In genomic region chr10:593901-594457, GRCh38 we compare ENCODE assay signal across 16 cellular contexts.
DNase-seq lines count a peak whose midpoint lies in the region; ATAC-seq, FAIRE-seq and TF ChIP-seq lines count a peak whose summit lies in the region.
"Had no signal": no experiment of that assay in that cellular context is flagged by ENCODE, and none has a peak within 500 bp of the region (broad histone marks: within the 10 kb centered on the region; RNA-seq: fewer than 3 reads in every experiment).

No MANE protein-coding gene starts in this region.

- H3K27ac ChIP-seq in ascending aorta (peak overlapping the region; percentile 66 to 70), pancreas (peak overlapping the region in 3 of 4 donors; percentile 17 to 41 (median 19)), foreskin keratinocyte (no peak overlapping the region)
- H3K27ac ChIP-seq: lower lobe of right lung had no signal

- DNase-seq in HTR-8/SVneo (ENCODE audit: insufficient read length, low spot score) (no peak), ascending aorta (ENCODE audit: low spot score in 2 of 2) (peak in 1 of 2 donors; percentile 77), left cardiac atrium (peak; percentile 77), pancreas (peak in 3 of 6 donors; percentile 49 to 60 (median 55)), GM03348 (ENCODE audit: low spot score) (no peak), foreskin keratinocyte (no peak)
- DNase-seq: activated naive CD4-positive, alpha-beta T cell treated with anti-CD3 and anti-CD28 coated beads for 36 hours; lower lobe of right lung; NCI-H1417; NCI-H446 treated with DMSO at 0.1 percent for 48 hours; stimulated activated CD4-positive, alpha-beta T cell treated with anti-CD3 and anti-CD28 coated beads, Interleukin-15, amount 100 ng/mL, for 24 hours had no signal

- H3K36me3 ChIP-seq in ascending aorta (no peaks in the 10 kb centered on the region), pancreas (no peaks in the 10 kb centered on the region)
- H3K36me3 ChIP-seq: lower lobe of right lung had no signal

- H3K4me3 ChIP-seq in ascending aorta (peak overlapping the region in 1 of 2 donors; percentile 15), pancreas (peak overlapping the region in 2 of 4 donors; percentile 18 to 23)
- H3K4me3 ChIP-seq: lower lobe of right lung had no signal

- 26 to 32% methylated on average over 17 of the region's 17 CpGs for WGBS in pancreas, 2 donors

- TF ChIP-seq CTCF in ascending aorta (IDR thresholded peaks at IDR 0.05), result no peak
- TF ChIP-seq CTCF in pancreas (IDR thresholded peaks at IDR 0.05), result no peak
- no peak for TF ChIP-seq CTCF in foreskin keratinocyte (conservative IDR thresholded peaks at IDR 0.05)

- peaks cover 0 to 21% of the 10 kb centered on the region in 2 donors for H3K4me1 ChIP-seq in ascending aorta
- no peaks in the 10 kb centered on the region for H3K4me1 ChIP-seq in pancreas
- no peaks in the 10 kb centered on the region for H3K4me1 ChIP-seq in foreskin keratinocyte
- H3K4me1 ChIP-seq: Caco-2 had no signal

- H3K9me3 ChIP-seq in ascending aorta, result no peaks in the 10 kb centered on the region
- no peaks in the 10 kb centered on the region for H3K9me3 ChIP-seq in pancreas
- H3K9me3 ChIP-seq: Caco-2, lower lobe of right lung had no signal

- H3K27me3 ChIP-seq in ascending aorta (no peaks in the 10 kb centered on the region), pancreas (no peaks in the 10 kb centered on the region), foreskin keratinocyte (no peaks in the 10 kb centered on the region)

- FAIRE-seq in HTR-8/SVneo (lab: Jason Lieb, UNC) (peak; percentile 87), pancreas (lab: Jason Lieb, UNC) (no peak)
- FAIRE-seq: endothelial cell of umbilical vein had no signal

- ATAC-seq in left cardiac atrium, result peak; percentile 60 to 94
- peak; percentile 67 to 84 (median 80) for ATAC-seq in pancreas
- no peak for ATAC-seq in HG02970 (IDR thresholded peaks at IDR 0.05; ENCODE audit: low FRiP score, unreplicated experiment)
- no peak for ATAC-seq in HG03442 (IDR thresholded peaks at IDR 0.05; ENCODE audit: unreplicated experiment)
- ATAC-seq in foreskin keratinocyte, result no peak
- ATAC-seq: activated CD4-positive, CD25-positive, alpha-beta regulatory T cell treated with anti-CD3 and anti-CD28 coated beads, Interleukin-2, amount 50 U/mL, for 24 hours; lower lobe of right lung had no signal

- intact Hi-C loops in ascending aorta (cut with DNase I), result no loop called here
- intact Hi-C loops in left cardiac atrium (cut with DNase I), result no loop called here
- intact Hi-C loops in pancreas (cut with DNase I), result no loop called here

Comparison
In these comparisons a context has a peak if more than half of its experiments do, and no peak if none do; other contexts are left out.
1. ATAC-seq: peak in left cardiac atrium (2 of 2) and pancreas (4 of 4); none in HG02970 (single experiment), HG03442 (single experiment) and foreskin keratinocyte (single experiment).